Comparison of ENCODE assay signal across 8 cellular contexts in the genomic region with DNA sequence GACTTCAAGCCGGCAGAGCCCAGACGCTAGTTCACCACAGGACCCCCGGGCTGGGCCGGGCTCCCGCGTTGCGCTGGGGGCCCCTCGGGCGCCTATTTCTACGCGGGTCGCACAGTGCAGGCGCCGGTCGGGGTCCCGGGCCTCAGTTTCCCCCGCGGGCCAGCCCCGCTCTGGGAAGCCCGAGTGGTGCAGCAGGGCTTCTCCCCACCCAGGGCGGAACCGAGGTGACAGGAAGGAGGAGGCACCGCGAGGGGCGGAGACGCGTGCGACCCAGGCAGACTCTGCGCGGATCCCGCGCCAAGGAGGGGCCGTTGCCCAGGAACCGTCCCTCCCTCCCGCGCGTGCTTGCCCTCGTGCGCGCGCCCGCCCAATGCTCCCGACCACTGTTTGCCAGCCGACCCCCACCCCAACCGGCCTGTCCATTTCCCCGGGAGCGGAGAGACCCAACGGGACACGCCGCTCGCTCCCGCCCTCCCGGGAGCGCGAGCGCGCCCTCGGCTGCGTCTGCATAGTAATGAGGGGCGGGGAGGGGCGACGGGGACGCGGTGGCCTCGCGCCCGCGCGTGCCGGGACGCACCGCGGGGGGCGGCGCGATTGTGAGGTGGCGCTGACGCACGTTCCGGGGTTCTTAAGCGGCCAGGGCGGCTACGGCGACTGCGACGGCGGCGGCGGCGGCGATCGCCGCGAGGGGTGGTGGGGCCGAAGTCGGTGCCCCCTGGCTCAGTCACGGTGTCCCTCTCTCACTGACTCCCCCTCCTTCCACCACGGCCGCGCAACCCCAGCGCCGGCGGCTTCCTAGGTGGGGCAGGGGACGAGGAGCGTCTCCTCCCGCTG.
A peak's percentile ranks its signal among the peaks of the same experiment; 100 is the strongest.
DNase-seq lines count a peak whose midpoint lies in the region; ATAC-seq and TF ChIP-seq lines count a peak whose summit lies in the region.

A gene (plus strand): TSS at position 657 of the 834 bp plus-strand sequence. CDS start 193 bp downstream, outside the sequence.

- peak within 1 kb of the TSS; percentile 99 for H3K27ac ChIP-seq in brain microvascular endothelial cell

- peak; percentile 60 for ATAC-seq in HG02943 (IDR thresholded peaks at IDR 0.05; ENCODE audit: low read depth, unreplicated experiment)

- peak; percentile 70 for DNase-seq in DMS153 (lab: John Stamatoyannopoulos, UW)
- no peak for DNase-seq in DMS153 treated with DMSO at 0.1 percent for 48 hours (lab: John Stamatoyannopoulos, UW; ENCODE audit: unreplicated experiment)
- DNase-seq in NCI-H2081 treated with DMSO at 0.1 percent for 48 hours (lab: John Stamatoyannopoulos, UW) = peak; percentile 69
- DNase-seq in UCSD-AML1 (lab: John Stamatoyannopoulos, UW; ENCODE audit: unreplicated experiment) = peak; percentile 96
- peak; percentile 94 for DNase-seq in brain microvascular endothelial cell
- DNase-seq in skeletal muscle cell (ENCODE audit: low read depth) = peak; percentile 96

- H3K4me3 ChIP-seq in brain microvascular endothelial cell (ENCODE audit: low read depth, low read length) (peak within 1 kb of the TSS; percentile 81), iPS-11a (ENCODE audit: low read depth, low read length) (peak within 1 kb of the TSS; percentile 78), skeletal muscle cell (ENCODE audit: low read depth, low read length) (peak within 1 kb of the TSS; percentile 87)

- peaks cover 11% of the 10 kb centered on the region for H3K36me3 ChIP-seq in brain microvascular endothelial cell (replicated peaks)

- TF ChIP-seq CTCF in brain microvascular endothelial cell (IDR thresholded peaks at IDR 0.05; ENCODE audit: low read depth, low read length, missing control alignments) = no peak

- in situ Hi-C loops in brain microvascular endothelial cell (cut with HindIII; ENCODE audit: low pct_ligation_motif_present, low sequenced_read_pairs) = loop anchor here (25.0 kb wide), 1 partner anchor 1340 kb away; no protein-coding TSS in a partner anchor

- no peaks in the 10 kb centered on the region for H3K27me3 ChIP-seq in brain microvascular endothelial cell (replicated peaks)
